In genomic region chr3:190562866-190563525, GRCh38 we compare ENCODE assay signal across 1 cellular context.
TF ChIP-seq lines count a peak whose summit lies in the region.

No MANE protein-coding gene starts in this region.

TF ChIP-seq in HCT116, 20 proteins besides CTCF, POLR2A, EP300 and RAD21 (continued from another document):
- peak; percentile 33; the same call in 1 of the 2 replicates for TF ChIP-seq JUND (IDR thresholded peaks at IDR 0.05)
- TF ChIP-seq ZFX (IDR thresholded peaks at IDR 0.05): no peak
- no peak for TF ChIP-seq SIN3A (IDR thresholded peaks at IDR 0.05; ENCODE audit: low read depth)
- peak; percentile 34; the same call in 1 of the 2 replicates for TF ChIP-seq CEBPB (IDR thresholded peaks at IDR 0.05; ENCODE audit: low read depth)
- no peak for TF ChIP-seq FOSL1 (IDR thresholded peaks at IDR 0.05; ENCODE audit: low read depth)
- TF ChIP-seq EZH2phosphoT487 (IDR thresholded peaks at IDR 0.05; ENCODE audit: borderline replicate concordance): no peak
- TF ChIP-seq ZBTB33 (IDR thresholded peaks at IDR 0.05; ENCODE audit: extremely low read depth, insufficient replicate concordance, low read length): no peak
- no peak for TF ChIP-seq ELF1 (IDR thresholded peaks at IDR 0.05; ENCODE audit: borderline replicate concordance, low read depth)
- no peak for TF ChIP-seq EZH2 (IDR thresholded peaks at IDR 0.05)
- no peak for TF ChIP-seq TCF7L2 (IDR thresholded peaks at IDR 0.05; ENCODE audit: borderline replicate concordance, extremely low read depth, insufficient read depth, insufficient read length)
- peak; percentile 37; the same call in 1 of the 2 replicates for TF ChIP-seq SP1 (IDR thresholded peaks at IDR 0.05; ENCODE audit: low read depth)
- TF ChIP-seq YY1 (IDR thresholded peaks at IDR 0.05; ENCODE audit: extremely low read depth, insufficient replicate concordance, low read depth, low read length): no peak
- no peak for TF ChIP-seq ZNF274 (IDR thresholded peaks at IDR 0.05; ENCODE audit: low read depth, low read length)
- no peak for TF ChIP-seq EGR1 (IDR thresholded peaks at IDR 0.05; ENCODE audit: low read depth)
- no peak for TF ChIP-seq CBX3 (IDR thresholded peaks at IDR 0.05; ENCODE audit: low read depth)
- TF ChIP-seq POLR2AphosphoS5 (IDR thresholded peaks at IDR 0.05; ENCODE audit: low read depth, low read length): no peak
- no peak for TF ChIP-seq ATF3 (IDR thresholded peaks at IDR 0.05)
